8 cellular contexts compared by ENCODE assay signal in the genomic region with DNA sequence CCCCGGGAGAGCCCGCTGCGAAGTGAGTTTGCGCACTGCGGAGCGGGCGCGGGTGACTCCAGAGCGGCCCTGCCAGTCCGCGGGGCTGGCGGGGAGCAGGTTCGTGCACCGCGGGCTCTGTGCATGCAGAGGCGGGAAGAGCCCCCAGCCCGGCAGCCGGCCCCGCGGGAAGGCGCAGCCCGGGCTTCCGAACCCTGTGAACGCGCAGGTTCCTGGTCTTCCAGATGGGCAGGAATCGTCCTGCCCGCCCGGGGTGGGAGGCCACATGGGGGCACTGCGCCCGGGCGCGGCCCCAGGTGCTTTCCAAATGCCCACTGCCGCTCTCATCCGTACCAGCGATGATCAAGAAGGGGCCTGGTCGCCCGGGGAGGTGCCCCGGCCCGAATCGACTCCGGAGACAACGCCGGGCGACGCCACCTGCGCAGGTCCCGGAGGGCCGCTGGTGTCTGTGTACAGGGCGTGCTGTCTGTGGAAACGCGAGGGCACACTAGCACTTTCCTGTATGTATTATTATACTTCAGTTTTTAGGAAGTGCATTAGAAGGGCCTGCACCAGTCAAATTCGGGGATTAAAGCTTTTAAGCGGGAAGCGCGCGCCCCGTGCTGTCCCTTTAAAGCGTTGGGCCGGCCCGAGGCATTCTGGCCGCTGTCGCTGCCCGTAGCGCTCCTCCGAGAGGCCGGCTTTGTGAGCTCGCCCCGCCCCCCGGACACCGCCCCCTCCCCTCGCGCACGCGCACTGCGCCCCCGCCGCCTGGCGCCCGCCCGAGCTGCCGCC. TPM values are rescaled to one million over a fixed set of nuclear protein-coding genes. Genes with fewer than 3 reads are reported as not detected.
DNase-seq lines count a peak whose midpoint lies in the region; ATAC-seq and TF ChIP-seq lines count a peak whose summit lies in the region.

Gene WDR5 (plus strand): TSS at position 740 of the 774 bp plus-strand sequence. CDS start 3,796 bp downstream, outside the sequence.

- peak within 1 kb of the TSS; percentile 93 for H3K4me3 ChIP-seq in fibroblast of the aortic adventitia (ENCODE audit: low read depth, low read length)

- H3K36me3 Mint-ChIP-seq in nephron (ENCODE audit: low read depth) = peaks cover 19% of the 10 kb centered on the region

- TF ChIP-seq CTCF in fibroblast of the aortic adventitia (IDR thresholded peaks at IDR 0.05; ENCODE audit: insufficient read depth, low read length) (peak; percentile 31), nephron (IDR thresholded peaks at IDR 0.05; ENCODE audit: unreplicated experiment in 3 of 3) (peak in 1 of 3 experiments; percentile 20)

- no peaks in the 10 kb centered on the region for H3K27me3 Mint-ChIP-seq in nephron (ENCODE audit: low read depth)

- H3K27ac Mint-ChIP-seq in nephron = peak within 1 kb of the TSS; percentile 83 to 95 (median 91)

- peak within 1 kb of the TSS; percentile 92 to 95 (median 95) for H3K4me3 Mint-ChIP-seq in nephron

- ATAC-seq in GM21737 (IDR thresholded peaks at IDR 0.05; ENCODE audit: unreplicated experiment) = peak; percentile 52

- peaks cover 63% of the 10 kb centered on the region for H3K4me1 Mint-ChIP-seq in nephron

- no peaks in the 10 kb centered on the region for H3K9me3 Mint-ChIP-seq in nephron

- peak; percentile 62 for DNase-seq in DMS53 treated with DMSO at 0.1 percent for 48 hours (lab: John Stamatoyannopoulos, UW; ENCODE audit: unreplicated experiment)
- DNase-seq in LHCN-M2 (ENCODE audit: low read depth) = peak; percentile 86
- DNase-seq in SIG-M5 (lab: John Stamatoyannopoulos, UW) = peak; percentile 17
- peak; percentile 96 for DNase-seq in activated effector memory CD4-positive, alpha-beta T cell treated with anti-CD3 and anti-CD28 coated beads, Interleukin-2, amount 50 U/mL, for 16 hours
- peak; percentile 87 for DNase-seq in fibroblast of the aortic adventitia (ENCODE audit: low read depth)
- peak; percentile 86 for DNase-seq in stimulated activated naive CD4-positive, alpha-beta T cell treated with Interleukin-2 at 50 U/mL for 16 hours (lab: John Stamatoyannopoulos, UW)

RNA-seq across cellular contexts. Expression of gene WDR5, which starts in this region (rescaled TPM):
- total RNA-seq in LHCN-M2 (2014; rRNA removed) (32.6 and 38.6 TPM in 2 replicates), fibroblast of the aortic adventitia (ENCODE audit: low replicate concordance) (14.4 and 19.9 TPM in 2 replicates)
- polyA plus RNA-seq in LHCN-M2 (2012) = 33.3 TPM

Comparison
In these comparisons a context has a peak if more than half of its experiments do, and no peak if none do; other contexts are left out.
1. Peak in every context shown above with its lines: DNase-seq, ATAC-seq and H3K4me3 ChIP-seq.
2. DNase-seq: peak in every context shown above with its lines; median percentile 96 in activated effector memory CD4-positive, alpha-beta T cell treated with anti-CD3 and anti-CD28 coated beads, Interleukin-2, amount 50 U/mL, for 16 hours; 87 in fibroblast of the aortic adventitia; 86 in LHCN-M2; 86 in stimulated activated naive CD4-positive, alpha-beta T cell treated with Interleukin-2 at 50 U/mL for 16 hours; 62 in DMS53 treated with DMSO at 0.1 percent for 48 hours; 17 in SIG-M5.